ENCODE assay signal across 8 cellular contexts in the genomic region with DNA sequence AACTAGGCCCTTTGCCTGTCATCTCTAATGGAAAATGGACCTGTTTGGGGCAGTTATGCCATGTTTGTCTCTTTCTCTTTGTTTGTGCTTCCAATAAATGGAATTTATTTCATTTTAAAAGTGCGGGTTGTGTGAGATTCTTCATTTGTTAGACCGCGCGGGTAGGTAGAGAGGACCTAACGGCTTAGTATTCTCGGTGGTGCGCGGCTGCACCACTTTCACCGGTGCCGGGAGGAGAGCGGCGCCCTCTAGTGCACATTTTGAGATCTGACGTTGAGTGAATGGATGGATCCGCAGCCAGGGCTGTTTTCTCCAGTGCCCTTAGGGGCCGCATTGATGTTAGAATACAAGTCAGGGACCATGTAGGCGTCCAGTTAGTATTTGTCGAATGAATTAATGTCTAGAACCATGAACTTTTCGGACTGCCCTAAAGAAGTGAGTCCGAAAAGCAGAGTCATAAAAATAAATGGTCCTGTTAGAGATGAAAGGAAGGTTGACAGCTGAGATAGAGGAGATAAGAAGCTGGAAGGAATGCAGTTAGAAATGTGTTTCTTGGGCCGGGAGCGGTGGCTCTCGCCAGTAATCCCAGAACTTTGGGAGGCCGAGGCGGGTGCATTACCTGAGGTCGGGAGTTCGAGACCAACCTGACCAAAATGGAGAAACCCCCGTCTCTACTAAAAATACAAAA. TPM values are rescaled to one million over a fixed set of nuclear protein-coding genes. Genes with fewer than 3 reads are reported as not detected.
DNase-seq lines count a peak whose midpoint lies in the region; ATAC-seq and FAIRE-seq lines count a peak whose summit lies in the region.

No MANE protein-coding gene starts in this region.

- no peaks in the 10 kb centered on the region for H3K4me1 ChIP-seq in NT2/D1 (ENCODE audit: insufficient read depth, insufficient read length)

- DNase-seq in DMS153 treated with DMSO at 0.1 percent for 48 hours (lab: John Stamatoyannopoulos, UW; ENCODE audit: unreplicated experiment) (peak; percentile 26), HuH-7 (ENCODE audit: low spot score) (peak; percentile 88), NT2/D1 (ENCODE audit: low read depth, low spot score) (peak; percentile 85), myocyte (ENCODE audit: low read depth) (peak; percentile 90)
- DNase-seq in activated CD8-positive, alpha-beta memory T cell treated with anti-CD3 and anti-CD28 coated beads for 48 hours (ENCODE audit: low read depth in 2 of 3, low spot score in 2 of 3): peak; percentile 52 to 84 (median 71)
- peak; percentile 72 for DNase-seq in stimulated activated CD8-positive, alpha-beta memory T cell treated with anti-CD3 and anti-CD28 coated beads, Interleukin-7, amount 100 ng/mL, for 24 hours (ENCODE audit: low read depth)

- peak; percentile 26 for FAIRE-seq in endometrium (lab: Jason Lieb, UNC)

- no peak overlapping the region for H3K4me3 ChIP-seq in NT2/D1 (ENCODE audit: insufficient read length, low read depth)

- H3K9ac ChIP-seq in NT2/D1 (ENCODE audit: insufficient read length, low read depth): no peak overlapping the region

- ATAC-seq in GM21526 (IDR thresholded peaks at IDR 0.05; ENCODE audit: low FRiP score, unreplicated experiment): peak; percentile 90

- peaks cover 7% of the 10 kb centered on the region for H3K27me3 ChIP-seq in NT2/D1 (ENCODE audit: insufficient read depth, insufficient read length)

- H3K36me3 ChIP-seq in NT2/D1 (ENCODE audit: insufficient read depth, insufficient read length, low read length): no peaks in the 10 kb centered on the region

- H3K9me3 ChIP-seq in NT2/D1 (ENCODE audit: insufficient read depth, low read length): no peaks in the 10 kb centered on the region

RNA-seq across cellular contexts. Expression of a gene that starts 29.3 kb away (rescaled TPM):
- total RNA-seq in myocyte: not detected in 2 replicates
- not detected for polyA plus RNA-seq in myocyte (2012)

RNA-seq across cellular contexts. Expression of a gene that starts 42.0 kb away (rescaled TPM):
- 17.8 and 21.2 TPM in 2 replicates for total RNA-seq in myocyte
- 7.3 TPM for polyA plus RNA-seq in myocyte (2012)

RNA-seq across cellular contexts. Expression of a gene that starts 52.5 kb away (rescaled TPM):
- 262 and 362 TPM in 2 replicates for total RNA-seq in myocyte
- 117 TPM for polyA plus RNA-seq in myocyte (2012)

Comparison
In these comparisons a context has a peak if more than half of its experiments do, and no peak if none do; other contexts are left out.
1. DNase-seq: peak in every context shown above with its lines; median percentile 90 in myocyte; 88 in HuH-7; 85 in NT2/D1; 72 in stimulated activated CD8-positive, alpha-beta memory T cell treated with anti-CD3 and anti-CD28 coated beads, Interleukin-7, amount 100 ng/mL, for 24 hours; 71 in activated CD8-positive, alpha-beta memory T cell treated with anti-CD3 and anti-CD28 coated beads for 48 hours; 26 in DMS153 treated with DMSO at 0.1 percent for 48 hours.